1 cellular context compared by ENCODE assay signal in the genomic region with DNA sequence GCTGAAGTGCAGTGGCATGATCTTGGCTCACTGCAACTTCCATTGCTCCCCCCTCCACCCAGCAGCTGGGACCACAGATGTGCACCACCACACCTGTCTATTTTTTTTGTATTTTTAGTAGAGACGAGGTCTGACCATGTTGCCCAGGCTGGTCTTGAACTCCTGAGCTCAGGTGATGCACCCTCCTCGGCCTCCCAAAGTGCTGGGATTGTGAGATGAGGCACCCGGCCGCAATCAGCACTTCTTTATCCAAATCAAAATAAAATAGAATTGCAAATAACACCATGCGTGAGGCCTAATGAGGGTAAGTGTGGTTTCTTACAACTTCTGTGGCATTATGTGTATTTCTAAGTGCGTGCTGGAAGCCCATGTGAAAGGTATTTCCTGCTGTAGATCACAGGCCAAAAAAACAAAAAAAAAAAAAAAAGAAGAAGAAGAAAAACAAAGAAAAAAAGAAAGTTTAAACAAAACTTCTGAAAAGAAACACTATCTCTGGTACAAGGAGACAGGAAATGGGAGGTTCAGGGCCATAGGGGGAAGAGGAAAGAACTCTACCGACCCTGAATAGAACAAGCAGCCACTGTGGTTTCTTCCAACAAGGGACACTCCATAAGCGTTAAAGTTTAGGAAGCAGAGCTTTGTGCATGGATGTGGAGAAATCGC.
TF ChIP-seq lines count a peak whose summit lies in the region.

No MANE protein-coding gene starts in this region.

TF ChIP-seq in HepG2, 621 proteins besides CTCF, POLR2A, EP300 and RAD21 (continues in another document):
- TF ChIP-seq CEBPG (CRISPR knock-in tag; IDR thresholded peaks at IDR 0.05) (no peak), KDM5B (CRISPR knock-in tag; IDR thresholded peaks at IDR 0.05; ENCODE audit: borderline replicate concordance) (0 out of 2 replicates have a peak, but pooled peaks have one; percentile 6), FOXJ3 (CRISPR knock-in tag; IDR thresholded peaks at IDR 0.05; ENCODE audit: borderline replicate concordance) (0 out of 2 replicates have a peak, but pooled peaks have one; percentile 18), NR2F6 (IDR thresholded peaks at IDR 0.05) (no peak; the same call in 1 of the 2 replicates), NR2F6 (CRISPR knock-in tag; IDR thresholded peaks at IDR 0.05) (peak; percentile 13; the same call in 1 of the 2 replicates), KLF9 (CRISPR knock-in tag; IDR thresholded peaks at IDR 0.05; ENCODE audit: low read depth) (no peak), ZBTB3 (CRISPR knock-in tag; IDR thresholded peaks at IDR 0.05; ENCODE audit: borderline replicate concordance, low read depth) (0 out of 2 replicates have a peak, but pooled peaks have one; percentile 69), ZNF362 (CRISPR knock-in tag; IDR thresholded peaks at IDR 0.05; ENCODE audit: borderline replicate concordance) (peak; percentile 65; the same call in 1 of the 2 replicates), TARDBP (CRISPR knock-in tag; IDR thresholded peaks at IDR 0.05) (peak; percentile 32; the same call in 1 of the 2 replicates), DPF2 (CRISPR knock-in tag; IDR thresholded peaks at IDR 0.05; ENCODE audit: borderline replicate concordance, low read depth) (0 out of 2 replicates have a peak, but pooled peaks have one; percentile 13), FOXA3 (CRISPR knock-in tag; IDR thresholded peaks at IDR 0.05) (peak; percentile 31; the same call in 1 of the 2 replicates), PRDM10 (CRISPR knock-in tag; IDR thresholded peaks at IDR 0.05; ENCODE audit: low read depth) (peak; percentile 90), ZNF792 (CRISPR knock-in tag; IDR thresholded peaks at IDR 0.05) (peak; percentile 94), THAP11 (CRISPR knock-in tag; IDR thresholded peaks at IDR 0.05) (0 out of 2 replicates have a peak, but pooled peaks have one; percentile 14), ZMYM2 (CRISPR knock-in tag; IDR thresholded peaks at IDR 0.05) (0 out of 2 replicates have a peak, but pooled peaks have one; percentile 35), CREM (IDR thresholded peaks at IDR 0.05) (peak; percentile 67), CREM (CRISPR knock-in tag; IDR thresholded peaks at IDR 0.05) (no peak), NFIC (IDR thresholded peaks at IDR 0.05; ENCODE audit: low read length) (peak; percentile 58; the same call in 1 of the 2 replicates), DR1 (CRISPR knock-in tag; IDR thresholded peaks at IDR 0.05) (no peak), ETV5 (CRISPR knock-in tag; IDR thresholded peaks at IDR 0.05; ENCODE audit: borderline replicate concordance) (peak; percentile 80; the same call in 1 of the 2 replicates), ZBTB25 (CRISPR knock-in tag; IDR thresholded peaks at IDR 0.05) (no peak), TCF7 (IDR thresholded peaks at IDR 0.05; ENCODE audit: low read depth) (peak; percentile 71), RXRB (CRISPR knock-in tag; IDR thresholded peaks at IDR 0.05; ENCODE audit: borderline replicate concordance) (peak; percentile 66; the same call in 1 of the 2 replicates), ISL2 (CRISPR knock-in tag; IDR thresholded peaks at IDR 0.05) (peak; percentile 26; the same call in 1 of the 2 replicates), ZNF331 (CRISPR knock-in tag; IDR thresholded peaks at IDR 0.05) (no peak), HMG20A (CRISPR knock-in tag; IDR thresholded peaks at IDR 0.05; ENCODE audit: borderline replicate concordance) (peak; percentile 41; the same call in 1 of the 2 replicates), MED1 (CRISPR knock-in tag; IDR thresholded peaks at IDR 0.05) (peak; percentile 77), MYPOP (CRISPR knock-in tag; IDR thresholded peaks at IDR 0.05) (0 out of 2 replicates have a peak, but pooled peaks have one; percentile 9), NFRKB (IDR thresholded peaks at IDR 0.05) (no peak), ERF (CRISPR knock-in tag; IDR thresholded peaks at IDR 0.05) (peak; percentile 51; the same call in 1 of the 2 replicates)
- TF ChIP-seq, protein P1, sequence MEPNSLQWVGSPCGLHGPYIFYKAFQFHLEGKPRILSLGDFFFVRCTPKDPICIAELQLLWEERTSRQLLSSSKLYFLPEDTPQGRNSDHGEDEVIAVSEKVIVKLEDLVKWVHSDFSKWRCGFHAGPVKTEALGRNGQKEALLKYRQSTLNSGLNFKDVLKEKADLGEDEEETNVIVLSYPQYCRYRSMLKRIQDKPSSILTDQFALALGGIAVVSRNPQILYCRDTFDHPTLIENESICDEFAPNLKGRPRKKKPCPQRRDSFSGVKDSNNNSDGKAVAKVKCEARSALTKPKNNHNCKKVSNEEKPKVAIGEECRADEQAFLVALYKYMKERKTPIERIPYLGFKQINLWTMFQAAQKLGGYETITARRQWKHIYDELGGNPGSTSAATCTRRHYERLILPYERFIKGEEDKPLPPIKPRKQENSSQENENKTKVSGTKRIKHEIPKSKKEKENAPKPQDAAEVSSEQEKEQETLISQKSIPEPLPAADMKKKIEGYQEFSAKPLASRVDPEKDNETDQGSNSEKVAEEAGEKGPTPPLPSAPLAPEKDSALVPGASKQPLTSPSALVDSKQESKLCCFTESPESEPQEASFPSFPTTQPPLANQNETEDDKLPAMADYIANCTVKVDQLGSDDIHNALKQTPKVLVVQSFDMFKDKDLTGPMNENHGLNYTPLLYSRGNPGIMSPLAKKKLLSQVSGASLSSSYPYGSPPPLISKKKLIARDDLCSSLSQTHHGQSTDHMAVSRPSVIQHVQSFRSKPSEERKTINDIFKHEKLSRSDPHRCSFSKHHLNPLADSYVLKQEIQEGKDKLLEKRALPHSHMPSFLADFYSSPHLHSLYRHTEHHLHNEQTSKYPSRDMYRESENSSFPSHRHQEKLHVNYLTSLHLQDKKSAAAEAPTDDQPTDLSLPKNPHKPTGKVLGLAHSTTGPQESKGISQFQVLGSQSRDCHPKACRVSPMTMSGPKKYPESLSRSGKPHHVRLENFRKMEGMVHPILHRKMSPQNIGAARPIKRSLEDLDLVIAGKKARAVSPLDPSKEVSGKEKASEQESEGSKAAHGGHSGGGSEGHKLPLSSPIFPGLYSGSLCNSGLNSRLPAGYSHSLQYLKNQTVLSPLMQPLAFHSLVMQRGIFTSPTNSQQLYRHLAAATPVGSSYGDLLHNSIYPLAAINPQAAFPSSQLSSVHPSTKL (CRISPR knock-in tag; IDR thresholded peaks at IDR 0.05), result 0 out of 2 replicates have a peak, but pooled peaks have one; percentile 2
- TF ChIP-seq, protein P2, sequence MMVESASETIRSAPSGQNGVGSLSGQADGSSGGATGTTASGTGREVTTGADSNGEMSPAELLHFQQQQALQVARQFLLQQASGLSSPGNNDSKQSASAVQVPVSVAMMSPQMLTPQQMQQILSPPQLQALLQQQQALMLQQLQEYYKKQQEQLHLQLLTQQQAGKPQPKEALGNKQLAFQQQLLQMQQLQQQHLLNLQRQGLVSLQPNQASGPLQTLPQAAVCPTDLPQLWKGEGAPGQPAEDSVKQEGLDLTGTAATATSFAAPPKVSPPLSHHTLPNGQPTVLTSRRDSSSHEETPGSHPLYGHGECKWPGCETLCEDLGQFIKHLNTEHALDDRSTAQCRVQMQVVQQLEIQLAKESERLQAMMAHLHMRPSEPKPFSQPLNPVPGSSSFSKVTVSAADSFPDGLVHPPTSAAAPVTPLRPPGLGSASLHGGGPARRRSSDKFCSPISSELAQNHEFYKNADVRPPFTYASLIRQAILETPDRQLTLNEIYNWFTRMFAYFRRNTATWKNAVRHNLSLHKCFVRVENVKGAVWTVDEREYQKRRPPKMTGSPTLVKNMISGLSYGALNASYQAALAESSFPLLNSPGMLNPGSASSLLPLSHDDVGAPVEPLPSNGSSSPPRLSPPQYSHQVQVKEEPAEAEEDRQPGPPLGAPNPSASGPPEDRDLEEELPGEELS (CRISPR knock-in tag; IDR thresholded peaks at IDR 0.05), result peak; percentile 58; the same call in 1 of the 2 replicates
- TF ChIP-seq, protein P3, sequence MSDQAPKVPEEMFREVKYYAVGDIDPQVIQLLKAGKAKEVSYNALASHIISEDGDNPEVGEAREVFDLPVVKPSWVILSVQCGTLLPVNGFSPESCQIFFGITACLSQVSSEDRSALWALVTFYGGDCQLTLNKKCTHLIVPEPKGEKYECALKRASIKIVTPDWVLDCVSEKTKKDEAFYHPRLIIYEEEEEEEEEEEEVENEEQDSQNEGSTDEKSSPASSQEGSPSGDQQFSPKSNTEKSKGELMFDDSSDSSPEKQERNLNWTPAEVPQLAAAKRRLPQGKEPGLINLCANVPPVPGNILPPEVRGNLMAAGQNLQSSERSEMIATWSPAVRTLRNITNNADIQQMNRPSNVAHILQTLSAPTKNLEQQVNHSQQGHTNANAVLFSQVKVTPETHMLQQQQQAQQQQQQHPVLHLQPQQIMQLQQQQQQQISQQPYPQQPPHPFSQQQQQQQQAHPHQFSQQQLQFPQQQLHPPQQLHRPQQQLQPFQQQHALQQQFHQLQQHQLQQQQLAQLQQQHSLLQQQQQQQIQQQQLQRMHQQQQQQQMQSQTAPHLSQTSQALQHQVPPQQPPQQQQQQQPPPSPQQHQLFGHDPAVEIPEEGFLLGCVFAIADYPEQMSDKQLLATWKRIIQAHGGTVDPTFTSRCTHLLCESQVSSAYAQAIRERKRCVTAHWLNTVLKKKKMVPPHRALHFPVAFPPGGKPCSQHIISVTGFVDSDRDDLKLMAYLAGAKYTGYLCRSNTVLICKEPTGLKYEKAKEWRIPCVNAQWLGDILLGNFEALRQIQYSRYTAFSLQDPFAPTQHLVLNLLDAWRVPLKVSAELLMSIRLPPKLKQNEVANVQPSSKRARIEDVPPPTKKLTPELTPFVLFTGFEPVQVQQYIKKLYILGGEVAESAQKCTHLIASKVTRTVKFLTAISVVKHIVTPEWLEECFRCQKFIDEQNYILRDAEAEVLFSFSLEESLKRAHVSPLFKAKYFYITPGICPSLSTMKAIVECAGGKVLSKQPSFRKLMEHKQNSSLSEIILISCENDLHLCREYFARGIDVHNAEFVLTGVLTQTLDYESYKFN (CRISPR knock-in tag; conservative IDR thresholded peaks at IDR 0.05), result peak; percentile 62
